23 cellular contexts compared by ENCODE assay signal in genomic region chr10:71424496-71425194, GRCh38. TPM values are rescaled to one million over a fixed set of nuclear protein-coding genes. Genes with fewer than 3 reads are reported as not detected.
"Had no signal": no experiment of that assay in that cellular context is flagged by ENCODE, and none has a peak within 500 bp of the region (broad histone marks: within the 10 kb centered on the region; RNA-seq: fewer than 3 reads in every experiment).

No MANE protein-coding gene starts in this region.

- H3K36me3 ChIP-seq: cardiac muscle cell, prostate gland, right atrium auricular region, stomach, upper lobe of left lung had no signal

- H3K36me3 Mint-ChIP-seq: activated naive CD8-positive, alpha-beta T cell; T-cell had no signal

- ATAC-seq: activated CD8-positive, alpha-beta T cell treated with anti-CD3 and anti-CD28 coated beads, Interleukin-2, amount 10 ng/mL, durations not matched to agents 7 days and 5 days; effector memory CD8-positive, alpha-beta T cell; left colon; T-cell had no signal

- H3K27ac ChIP-seq: cardiac muscle cell, prostate gland, right atrium auricular region, skin epidermis, stomach, testis, upper lobe of left lung had no signal

- H3K9me3 Mint-ChIP-seq: activated CD4-positive, alpha-beta T cell treated with anti-CD3 and anti-CD28 coated beads, Interleukin-2, amount 10 ng/mL, durations not matched to agents 7 days and 5 days; activated T-helper 1 cell treated with anti-CD3 and anti-CD28 coated beads, Interleukin-12 subunit alpha, Interleukin-12 subunit beta, Interleukin-2, Interleukin-4 antibody, amounts not matched to agents 30 ng/mL and 10 ng/mL and 1 ng/mL, durations not matched to agents 14 hours and 24 hours and 36 hours; dendritic cell treated with granulocyte-macrophage colony-stimulating factor and Interleukin-4, amounts not matched to agents 40 ng/mL and 50 ng/mL, for 4 days; effector memory CD8-positive, alpha-beta T cell; nephron; T-cell had no signal

- H3K4me1 Mint-ChIP-seq: activated CD4-positive, alpha-beta T cell treated with anti-CD3 and anti-CD28 coated beads, Interleukin-2, amount 10 ng/mL, durations not matched to agents 7 days and 5 days; T-cell had no signal

- H3K9me3 ChIP-seq: prostate gland, right atrium auricular region, stomach, testis, upper lobe of left lung had no signal

- H3K4me1 ChIP-seq: prostate gland, right atrium auricular region, stomach, testis, upper lobe of left lung had no signal

- H3K4me3 Mint-ChIP-seq: activated CD4-positive, alpha-beta T cell treated with anti-CD3 and anti-CD28 coated beads, Interleukin-2, amount 10 ng/mL, durations not matched to agents 7 days and 5 days; activated CD8-positive, alpha-beta T cell treated with anti-CD3 and anti-CD28 coated beads, Interleukin-2, amount 10 ng/mL, durations not matched to agents 7 days and 5 days; activated naive CD8-positive, alpha-beta T cell; activated T-helper 1 cell treated with anti-CD3 and anti-CD28 coated beads, Interleukin-12 subunit alpha, Interleukin-12 subunit beta, Interleukin-2, Interleukin-4 antibody, amounts not matched to agents 30 ng/mL and 10 ng/mL and 1 ng/mL, durations not matched to agents 14 hours and 24 hours and 36 hours; dendritic cell treated with granulocyte-macrophage colony-stimulating factor and Interleukin-4, amounts not matched to agents 40 ng/mL and 50 ng/mL, for 4 days; effector memory CD8-positive, alpha-beta T cell; nephron; T-cell had no signal

- H3K4me3 ChIP-seq: cardiac muscle cell, prostate gland, right atrium auricular region, skin epidermis, stomach, testis, upper lobe of left lung had no signal

- DNase-seq: activated CD4-positive, alpha-beta T cell treated with anti-CD3 and anti-CD28 coated beads, Interleukin-2, amount 10 ng/mL, durations not matched to agents 7 days and 5 days; activated CD8-positive, alpha-beta T cell treated with anti-CD3 and anti-CD28 coated beads, Interleukin-2, amount 10 ng/mL, durations not matched to agents 7 days and 5 days; amniotic stem cell; effector memory CD8-positive, alpha-beta T cell; left colon; midbrain; occipital lobe; stimulated activated CD4-positive, alpha-beta T cell treated with anti-CD3 and anti-CD28 coated beads, Interleukin-2, amount 100 ng/mL, for 48 hours; stomach; T-helper 9 cell; testis had no signal

- H3K27me3 ChIP-seq: cardiac muscle cell, right atrium auricular region, testis, upper lobe of left lung had no signal

- H3K27ac Mint-ChIP-seq: activated CD4-positive, alpha-beta T cell treated with anti-CD3 and anti-CD28 coated beads, Interleukin-2, amount 10 ng/mL, durations not matched to agents 7 days and 5 days; activated CD8-positive, alpha-beta T cell treated with anti-CD3 and anti-CD28 coated beads, Interleukin-2, amount 10 ng/mL, durations not matched to agents 7 days and 5 days; activated naive CD8-positive, alpha-beta T cell; activated T-helper 1 cell treated with anti-CD3 and anti-CD28 coated beads, Interleukin-12 subunit alpha, Interleukin-12 subunit beta, Interleukin-2, Interleukin-4 antibody, amounts not matched to agents 30 ng/mL and 10 ng/mL and 1 ng/mL, durations not matched to agents 14 hours and 24 hours and 36 hours; dendritic cell treated with granulocyte-macrophage colony-stimulating factor and Interleukin-4, amounts not matched to agents 40 ng/mL and 50 ng/mL, for 4 days; effector memory CD8-positive, alpha-beta T cell; nephron; T-cell had no signal

RNA-seq across cellular contexts. Expression of gene CDH23, which starts 27.9 kb away (rescaled TPM):
- total RNA-seq: chondrocyte, lung microvascular endothelial cell had no signal
